8 cellular contexts compared by ENCODE assay signal in the genomic region with DNA sequence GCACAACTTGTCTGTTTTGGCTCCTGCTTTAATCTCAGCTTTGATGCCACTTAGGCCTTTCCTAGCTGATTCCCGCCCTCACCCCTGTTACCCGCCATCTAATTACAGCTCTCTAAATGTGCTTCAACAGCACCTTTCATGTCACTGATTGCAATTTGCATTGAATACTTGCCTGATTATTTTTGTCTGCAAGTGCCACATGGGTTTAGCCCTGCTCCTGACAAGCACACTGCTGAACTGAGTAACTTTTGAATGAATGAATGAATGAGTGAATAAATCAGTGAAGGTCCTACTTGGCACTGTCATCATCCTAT. TPM values are rescaled to one million over a fixed set of nuclear protein-coding genes. Genes with fewer than 3 reads are reported as not detected.
DNase-seq lines count a peak whose midpoint lies in the region; ATAC-seq and TF ChIP-seq lines count a peak whose summit lies in the region.

No MANE protein-coding gene starts in this region.

- peak overlapping the region; percentile 94; the same call in 1 of the 2 replicates for H3K9ac ChIP-seq in ES-I3 (ENCODE audit: low read depth, low read length)
- H3K9ac ChIP-seq in KMS-11: no peak overlapping the region
- H3K9ac ChIP-seq in neural cell (ENCODE audit: low read length): peak overlapping the region; percentile 57

- TF ChIP-seq RAD21 in neural cell (conservative IDR thresholded peaks at IDR 0.05): no peak

- TF ChIP-seq CTCF in KMS-11 (conservative IDR thresholded peaks at IDR 0.05; ENCODE audit: low read depth, low read length): no peak
- TF ChIP-seq CTCF in coronary artery (IDR thresholded peaks at IDR 0.05): no peak
- TF ChIP-seq CTCF in neural cell (IDR thresholded peaks at IDR 0.05; ENCODE audit: poor library complexity, severe bottlenecking): no peak

- H2AFZ ChIP-seq in KMS-11 (ENCODE audit: low read depth): peak overlapping the region; percentile 54; the same call in 1 of the 2 replicates
- no peak overlapping the region for H2AFZ ChIP-seq in neural cell (ENCODE audit: low read depth, low read length)

- no peak overlapping the region for H3K4me2 ChIP-seq in KMS-11
- no peak overlapping the region for H3K4me2 ChIP-seq in neural cell (ENCODE audit: low read length)

- no peaks in the 10 kb centered on the region for H3K9me2 ChIP-seq in neural cell (ENCODE audit: insufficient read depth, low read length)

- ATAC-seq in esophagus mucosa (no peak), HG03175 (IDR thresholded peaks at IDR 0.05; ENCODE audit: unreplicated experiment) (no peak)

- no peak for TF ChIP-seq EP300 in neural cell (conservative IDR thresholded peaks at IDR 0.05; ENCODE audit: poor library complexity, severe bottlenecking)

- H4K20me1 ChIP-seq in KMS-11 (ENCODE audit: insufficient read depth) (no peaks in the 10 kb centered on the region), neural cell (ENCODE audit: insufficient read depth) (no peaks in the 10 kb centered on the region)

- H3K9me3 ChIP-seq in ES-I3 (ENCODE audit: control insufficient read depth, insufficient read depth, low read length) (peaks cover 1% of the 10 kb centered on the region; the same call in 1 of the 2 replicates), neural cell (ENCODE audit: low read length) (no peaks in the 10 kb centered on the region)

- no peak overlapping the region for H3K27ac ChIP-seq in KMS-11
- peak overlapping the region; percentile 85 to 86 for H3K27ac ChIP-seq in coronary artery
- H3K27ac ChIP-seq in neural cell (ENCODE audit: low read length): no peak overlapping the region

- H3K79me2 ChIP-seq in KMS-11 (ENCODE audit: insufficient read depth, low read depth) (no peaks in the 10 kb centered on the region), neural cell (replicated peaks; ENCODE audit: insufficient read depth, low read length) (no peaks in the 10 kb centered on the region)

- no peaks in the 10 kb centered on the region for H3F3A ChIP-seq in neural cell (ENCODE audit: insufficient read depth, low read length, poor library complexity, severe bottlenecking)

- H3K4me3 ChIP-seq in KMS-11 (IDR thresholded peaks at IDR 0.05; ENCODE audit: insufficient read depth, low read depth, low read length) (no peak overlapping the region), coronary artery (peak overlapping the region; percentile 72), neural cell (ENCODE audit: low read length) (peak overlapping the region; percentile 70)

- H3K4me1 ChIP-seq in ES-I3 (ENCODE audit: insufficient read depth, low read length) (no peaks in the 10 kb centered on the region; the same call in 1 of the 2 replicates), KMS-11 (ENCODE audit: low read depth, poor library complexity, severe bottlenecking) (peaks cover 9% of the 10 kb centered on the region)

- no peaks in the 10 kb centered on the region for H3K27me3 ChIP-seq in KMS-11 (ENCODE audit: insufficient read depth, low read depth)
- peaks cover 33% of the 10 kb centered on the region for H3K27me3 ChIP-seq in neural cell (ENCODE audit: insufficient read depth, low read depth, low read length)

- DNase-seq in coronary artery (ENCODE audit: low spot score) (no peak), COR-L47 (lab: John Stamatoyannopoulos, UW) (no peak), midbrain (lab: John Stamatoyannopoulos, UW) (no peak)

- H3K36me3 ChIP-seq in ES-I3 (ENCODE audit: insufficient read depth, low read length) (no peaks in the 10 kb centered on the region), KMS-11 (ENCODE audit: insufficient read depth) (no peaks in the 10 kb centered on the region), neural cell (ENCODE audit: insufficient read depth, low read length) (no peaks in the 10 kb centered on the region)

TF ChIP-seq in neural cell, 6 proteins besides CTCF, POLR2A, EP300 and RAD21:
- no peak for TF ChIP-seq EZH2 (IDR thresholded peaks at IDR 0.05; ENCODE audit: borderline replicate concordance, insufficient read depth, low read length, poor library complexity, severe bottlenecking)
- TF ChIP-seq SMC3 (conservative IDR thresholded peaks at IDR 0.05; ENCODE audit: poor library complexity): no peak
- TF ChIP-seq POLR2AphosphoS5 (IDR thresholded peaks at IDR 0.05): no peak
- TF ChIP-seq MXI1 (conservative IDR thresholded peaks at IDR 0.05; ENCODE audit: poor library complexity, severe bottlenecking): no peak
- no peak for TF ChIP-seq TAF1 (IDR thresholded peaks at IDR 0.05; ENCODE audit: low read depth)
- no peak for TF ChIP-seq REST (IDR thresholded peaks at IDR 0.05; ENCODE audit: borderline replicate concordance)

RNA-seq across cellular contexts. Expression of gene DCBLD1, which starts 0.6 kb away (rescaled TPM):
- 11.4 and 21.4 TPM in 2 replicates for polyA plus RNA-seq in neural cell
- 15.8 and 18.3 TPM in 2 replicates for polyA minus RNA-seq in neural cell
- 9.5 TPM for total RNA-seq in esophagus mucosa

RNA-seq across cellular contexts. Expression of gene ROS1, which starts 56.1 kb away (rescaled TPM):
- polyA plus RNA-seq in neural cell: not detected in 2 replicates
- polyA minus RNA-seq in neural cell: not detected in 2 replicates
- 0.04 TPM for total RNA-seq in esophagus mucosa

Comparison
In these comparisons a context has a peak if more than half of its experiments do, and no peak if none do; other contexts are left out.
1. H3K27ac ChIP-seq: peak in coronary artery (2 of 2); none in KMS-11 (single experiment) and neural cell (single experiment).